1 cellular context compared by ENCODE assay signal in the genomic region with DNA sequence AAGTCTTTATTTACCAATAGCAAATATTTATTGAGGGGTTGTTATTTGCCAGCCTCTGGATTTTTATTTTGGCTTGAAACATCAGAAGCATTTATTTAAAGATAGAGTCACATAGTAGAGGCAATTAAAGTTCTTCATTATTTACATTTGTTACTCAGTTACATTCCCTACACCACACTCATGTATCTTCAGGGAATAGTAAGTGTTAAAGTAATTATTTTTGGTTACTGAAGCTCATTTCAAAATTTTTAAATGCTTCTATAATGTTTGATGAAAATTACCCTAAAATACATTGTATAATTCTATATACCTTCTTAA.
TF ChIP-seq lines count a peak whose summit lies in the region.

No MANE protein-coding gene starts in this region.

TF ChIP-seq in HepG2, 621 proteins besides CTCF, POLR2A, EP300 and RAD21 (continued from another document):
- TF ChIP-seq ZNF350 (CRISPR knock-in tag; IDR thresholded peaks at IDR 0.05; ENCODE audit: borderline replicate concordance, low read depth) (no peak), KDM3A (CRISPR knock-in tag; IDR thresholded peaks at IDR 0.05; ENCODE audit: low read depth) (no peak), GATA4 (IDR thresholded peaks at IDR 0.05; ENCODE audit: borderline replicate concordance, low read depth) (no peak), DMAP1 (CRISPR knock-in tag; IDR thresholded peaks at IDR 0.05) (no peak), ZNF263 (CRISPR knock-in tag; IDR thresholded peaks at IDR 0.05) (no peak), NFKBIZ (CRISPR knock-in tag; IDR thresholded peaks at IDR 0.05) (no peak), ZMYM2 (CRISPR knock-in tag; IDR thresholded peaks at IDR 0.05) (no peak), ZNF337 (CRISPR knock-in tag; IDR thresholded peaks at IDR 0.05; ENCODE audit: borderline replicate concordance, low read depth) (no peak), MTA3 (CRISPR knock-in tag; IDR thresholded peaks at IDR 0.05) (no peak), THRA (CRISPR knock-in tag; IDR thresholded peaks at IDR 0.05; ENCODE audit: borderline replicate concordance) (no peak), RCOR2 (CRISPR knock-in tag; IDR thresholded peaks at IDR 0.05) (no peak), ZBTB3 (CRISPR knock-in tag; IDR thresholded peaks at IDR 0.05; ENCODE audit: borderline replicate concordance, low read depth) (no peak)
- TF ChIP-seq, protein P1, sequence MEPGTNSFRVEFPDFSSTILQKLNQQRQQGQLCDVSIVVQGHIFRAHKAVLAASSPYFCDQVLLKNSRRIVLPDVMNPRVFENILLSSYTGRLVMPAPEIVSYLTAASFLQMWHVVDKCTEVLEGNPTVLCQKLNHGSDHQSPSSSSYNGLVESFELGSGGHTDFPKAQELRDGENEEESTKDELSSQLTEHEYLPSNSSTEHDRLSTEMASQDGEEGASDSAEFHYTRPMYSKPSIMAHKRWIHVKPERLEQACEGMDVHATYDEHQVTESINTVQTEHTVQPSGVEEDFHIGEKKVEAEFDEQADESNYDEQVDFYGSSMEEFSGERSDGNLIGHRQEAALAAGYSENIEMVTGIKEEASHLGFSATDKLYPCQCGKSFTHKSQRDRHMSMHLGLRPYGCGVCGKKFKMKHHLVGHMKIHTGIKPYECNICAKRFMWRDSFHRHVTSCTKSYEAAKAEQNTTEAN (CRISPR knock-in tag; conservative IDR thresholded peaks at IDR 0.05), result no peak
- TF ChIP-seq, protein P2, sequence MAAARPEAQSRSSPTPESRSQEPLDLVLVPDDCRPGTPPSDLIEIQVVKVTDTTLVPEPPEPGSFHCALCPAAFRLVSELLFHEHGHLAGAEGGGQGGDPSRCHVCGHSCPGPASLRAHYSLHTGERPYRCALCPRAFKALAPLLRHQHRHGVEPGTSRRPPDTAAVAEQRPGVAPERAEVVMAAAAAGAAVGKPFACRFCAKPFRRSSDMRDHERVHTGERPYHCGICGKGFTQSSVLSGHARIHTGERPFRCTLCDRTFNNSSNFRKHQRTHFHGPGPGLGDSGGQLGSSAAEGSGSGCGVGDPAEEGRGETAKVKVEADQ (CRISPR knock-in tag; IDR thresholded peaks at IDR 0.05; ENCODE audit: borderline replicate concordance), result no peak
